In genomic region chr19:45938733-45939319, GRCh38 we compare ENCODE assay signal across 1 cellular context.
TF ChIP-seq lines count a peak whose summit lies in the region.

No MANE protein-coding gene starts in this region.

TF ChIP-seq in GM12878, 131 proteins besides CTCF, POLR2A, EP300 and RAD21:
- TF ChIP-seq NR2C1 (IDR thresholded peaks at IDR 0.05), result no peak
- TF ChIP-seq GABPA (IDR thresholded peaks at IDR 0.05; ENCODE audit: low read depth), result 0 out of 2 replicates have a peak, but pooled peaks have one; percentile 34
